Comparison of ENCODE assay signal across 8 cellular contexts in genomic region chr9:5843450-5844249, GRCh38. TPM values are rescaled to one million over a fixed set of nuclear protein-coding genes. Genes with fewer than 3 reads are reported as not detected.
A peak's percentile ranks its signal among the peaks of the same experiment; 100 is the strongest.
DNase-seq lines count a peak whose midpoint lies in the region; ATAC-seq and TF ChIP-seq lines count a peak whose summit lies in the region.

No MANE protein-coding gene starts in this region.

- H3K9ac ChIP-seq in SK-N-MC (ENCODE audit: insufficient read length), result peak overlapping the region; percentile 44

- intact Hi-C loops in activated naive CD4-positive, alpha-beta T cell treated with anti-CD3 and anti-CD28 coated beads for 36 hours (cut with micrococcal nuclease), result loop anchor here (2.0 to 10.0 kb wide), 6 partner anchors 75 to 1179 kb away; partner anchors contain the start of genes PDCD1LG2, PLPP6, RANBP6 and SPATA6L
- intact Hi-C loops in gastrocnemius medialis (cut with DNase I; ENCODE audit: low total_unique reads), result no loop called here

- peaks cover 59% of the 10 kb centered on the region for H3K4me1 Mint-ChIP-seq in activated naive CD4-positive, alpha-beta T cell treated with anti-CD3 and anti-CD28 coated beads for 36 hours (ENCODE audit: low read depth)
- peaks cover 45% of the 10 kb centered on the region for H3K4me1 Mint-ChIP-seq in type B pancreatic cell (ENCODE audit: unreplicated experiment)

- no peak for TF ChIP-seq POLR2A in gastrocnemius medialis (IDR thresholded peaks at IDR 0.05)

- H3K27ac Mint-ChIP-seq in activated naive CD4-positive, alpha-beta T cell treated with anti-CD3 and anti-CD28 coated beads for 36 hours, result peak overlapping the region; percentile 74
- peak overlapping the region; percentile 79 for H3K27ac Mint-ChIP-seq in type B pancreatic cell

- H3K9me3 ChIP-seq in SK-N-MC (ENCODE audit: low read depth, low read length) (no peaks in the 10 kb centered on the region), gastrocnemius medialis (no peaks in the 10 kb centered on the region)

- no peaks in the 10 kb centered on the region for H3K9me3 Mint-ChIP-seq in activated naive CD4-positive, alpha-beta T cell treated with anti-CD3 and anti-CD28 coated beads for 36 hours
- no peaks in the 10 kb centered on the region for H3K9me3 Mint-ChIP-seq in type B pancreatic cell

- H3K4me3 ChIP-seq in SK-N-MC (peak overlapping the region; percentile 68), gastrocnemius medialis (no peak overlapping the region)

- peak overlapping the region; percentile 33 for H3K4me3 Mint-ChIP-seq in activated naive CD4-positive, alpha-beta T cell treated with anti-CD3 and anti-CD28 coated beads for 36 hours
- peak overlapping the region; percentile 46 for H3K4me3 Mint-ChIP-seq in type B pancreatic cell

- CTCF ChIA-PET in activated naive CD4-positive, alpha-beta T cell treated with anti-CD3 and anti-CD28 coated beads for 36 hours (lab: Charles Lee), result interaction anchor here (0.7 to 4.7 kb wide), 3 partner anchors 9 to 45 kb away, joined by 3 to 30 read pairs (median 6); partner anchors contain the start of gene ERMP1

- H3K36me3 Mint-ChIP-seq in activated naive CD4-positive, alpha-beta T cell treated with anti-CD3 and anti-CD28 coated beads for 36 hours (ENCODE audit: low read depth), result no peaks in the 10 kb centered on the region
- peaks cover 7% of the 10 kb centered on the region for H3K36me3 Mint-ChIP-seq in type B pancreatic cell

- H3K27ac ChIP-seq in SK-N-MC (peak overlapping the region; percentile 93), gastrocnemius medialis (no peak overlapping the region)

- H3K36me3 ChIP-seq in SK-N-MC (ENCODE audit: insufficient read depth, low read length) (no peaks in the 10 kb centered on the region), gastrocnemius medialis (no peaks in the 10 kb centered on the region)

- peaks cover 13 to 17% of the 10 kb centered on the region in 2 donors for H3K4me1 ChIP-seq in gastrocnemius medialis

- no peaks in the 10 kb centered on the region for H3K27me3 Mint-ChIP-seq in activated naive CD4-positive, alpha-beta T cell treated with anti-CD3 and anti-CD28 coated beads for 36 hours (ENCODE audit: low read depth)
- no peaks in the 10 kb centered on the region for H3K27me3 Mint-ChIP-seq in type B pancreatic cell

- DNase-seq in activated naive CD4-positive, alpha-beta T cell treated with anti-CD3 and anti-CD28 coated beads for 36 hours, result peak; percentile 39
- DNase-seq in activated naive CD4-positive, alpha-beta T cell treated with Interleukin-2 at 50 U/mL for 16 hours, result no peak
- DNase-seq in SK-N-MC (ENCODE audit: low read depth, low spot score) (peak; percentile 47), glomerular visceral epithelial cell (ENCODE audit: extremely low spot score) (peak; percentile 63), type B pancreatic cell (ENCODE audit: extremely low spot score, unreplicated experiment) (no peak), gastrocnemius medialis (no peak), LoVo (ENCODE audit: low spot score) (no peak)

- in situ Hi-C loops in gastrocnemius medialis (cut with MboI; ENCODE audit: low sequenced_read_pairs in 4 of 4), result no loop called here

- no peak for ATAC-seq in gastrocnemius medialis
- no peak for ATAC-seq in HG02852 (IDR thresholded peaks at IDR 0.05; ENCODE audit: unreplicated experiment)

- TF ChIP-seq CTCF in type B pancreatic cell (conservative IDR thresholded peaks at IDR 0.05) (no peak), gastrocnemius medialis (IDR thresholded peaks at IDR 0.05 in 4 of 5, conservative IDR thresholded peaks at IDR 0.05 in 1 of 5) (no peak)

- no peaks in the 10 kb centered on the region for H3K27me3 ChIP-seq in gastrocnemius medialis

RNA-seq across cellular contexts. Expression of gene ERMP1, which starts 10.7 kb away (rescaled TPM):
- total RNA-seq in activated naive CD4-positive, alpha-beta T cell treated with anti-CD3 and anti-CD28 coated beads for 36 hours, result 10 to 100 TPM; 23.5 to 27.1 TPM
- total RNA-seq in type B pancreatic cell (ENCODE audit: low replicate concordance) (57.7 and 70.2 TPM in 2 replicates), gastrocnemius medialis (1 to 10 TPM; 4.4 to 7.4 (median 6.3) TPM)

RNA-seq across cellular contexts. Expression of gene MLANA, which starts 47.0 kb away (rescaled TPM):
- total RNA-seq in activated naive CD4-positive, alpha-beta T cell treated with anti-CD3 and anti-CD28 coated beads for 36 hours, result not detected
- total RNA-seq in type B pancreatic cell (ENCODE audit: low replicate concordance), result 12.1 TPM in 1 of 2 replicates, not detected in the other
- not detected for total RNA-seq in gastrocnemius medialis

Comparison
In these comparisons a context has a peak if more than half of its experiments do, and no peak if none do; other contexts are left out.
1. DNase-seq: peak in activated naive CD4-positive, alpha-beta T cell treated with anti-CD3 and anti-CD28 coated beads for 36 hours (single experiment), SK-N-MC (single experiment) and glomerular visceral epithelial cell (single experiment); none in activated naive CD4-positive, alpha-beta T cell treated with Interleukin-2 at 50 U/mL for 16 hours (single experiment), type B pancreatic cell (single experiment), gastrocnemius medialis (0 of 2) and LoVo (single experiment).